ENCODE assay signal across 6 cellular contexts in genomic region chr6:963456-963855, GRCh38.
"Had no signal": no experiment of that assay in that cellular context is flagged by ENCODE, and none has a peak within 500 bp of the region (broad histone marks: within the 10 kb centered on the region; RNA-seq: fewer than 3 reads in every experiment).

No MANE protein-coding gene starts in this region.

- H3K27ac Mint-ChIP-seq: H9 had no signal

- DNase-seq: GOT3, H9, HCEC 1CT, IMR-90, KG1 had no signal

- H3K4me3 ChIP-seq: K562 had no signal

- ATAC-seq: K562 had no signal

- H3K9me3 Mint-ChIP-seq: H9 had no signal

- H3K4me3 Mint-ChIP-seq: H9 had no signal
